Comparison of ENCODE assay signal across 9 cellular contexts in the genomic region with DNA sequence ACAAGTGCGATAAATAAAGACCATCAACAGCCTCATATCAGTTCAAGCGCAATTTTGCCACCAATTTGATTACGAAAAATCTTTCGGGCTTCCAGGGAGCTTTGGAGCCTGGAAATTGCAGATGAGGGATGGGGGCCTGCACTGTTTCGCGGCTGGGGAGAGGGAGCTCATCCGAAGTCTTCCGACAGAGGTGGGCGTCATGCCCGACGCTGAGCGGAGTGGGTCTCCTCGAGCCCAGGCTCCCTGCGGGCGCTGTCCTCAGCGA.
DNase-seq lines count a peak whose midpoint lies in the region; ATAC-seq, FAIRE-seq and TF ChIP-seq lines count a peak whose summit lies in the region.
"Had no signal": no experiment of that assay in that cellular context is flagged by ENCODE, and none has a peak within 500 bp of the region (broad histone marks: within the 10 kb centered on the region; RNA-seq: fewer than 3 reads in every experiment).

No MANE protein-coding gene starts in this region.

- H3K9me3 Mint-ChIP-seq in CD8-positive, alpha-beta memory T cell, result no peaks in the 10 kb centered on the region
- no peaks in the 10 kb centered on the region for H3K9me3 Mint-ChIP-seq in activated T-helper 1 cell treated with anti-CD3 and anti-CD28 coated beads, Interleukin-12 subunit alpha, Interleukin-12 subunit beta, Interleukin-2, Interleukin-4 antibody, amounts not matched to agents 30 ng/mL and 10 ng/mL and 1 ng/mL, durations not matched to agents 14 hours and 24 hours and 36 hours

- no peak overlapping the region for H3K4me3 ChIP-seq in CD8-positive, alpha-beta memory T cell (ENCODE audit: low read length)
- peak overlapping the region; percentile 83 for H3K4me3 ChIP-seq in OCI-LY3 (ENCODE audit: low read length)
- H3K4me3 ChIP-seq in fibroblast of lung (replicated peaks in 1 of 4; ENCODE audit: control extremely low read depth in 1 of 4, insufficient read depth in 1 of 4, low read depth in 3 of 4, low read length in 4 of 4), result no peak overlapping the region
- H3K4me3 ChIP-seq in pancreas, result peak overlapping the region in 3 of 4 donors; percentile 3 to 53 (median 30)

- DNase-seq in CD8-positive, alpha-beta memory T cell, result no peak
- DNase-seq in fibroblast of lung (ENCODE audit: low read depth in 2 of 2) (no peak), pancreas (no peak), GM12892 (ENCODE audit: insufficient read length) (no peak), GOT3 (lab: John Stamatoyannopoulos, UW) (no peak), substantia nigra (lab: John Stamatoyannopoulos, UW) (no peak)
- no peak for DNase-seq in activated T-helper 1 cell treated with anti-CD3 and anti-CD28 coated beads, Interleukin-12 subunit alpha, Interleukin-12 subunit beta, Interleukin-2, Interleukin-4 antibody, amounts not matched to agents 30 ng/mL and 10 ng/mL and 1 ng/mL, durations not matched to agents 14 hours and 24 hours and 36 hours (ENCODE audit: low spot score)

- peaks cover 16 to 48% (median 24%) of the 10 kb centered on the region in 3 donors for H3K4me1 Mint-ChIP-seq in CD8-positive, alpha-beta memory T cell
- peaks cover 24% of the 10 kb centered on the region for H3K4me1 Mint-ChIP-seq in activated T-helper 1 cell treated with anti-CD3 and anti-CD28 coated beads, Interleukin-12 subunit alpha, Interleukin-12 subunit beta, Interleukin-2, Interleukin-4 antibody, amounts not matched to agents 30 ng/mL and 10 ng/mL and 1 ng/mL, durations not matched to agents 14 hours and 24 hours and 36 hours (ENCODE audit: low read depth)

- H3K27me3 Mint-ChIP-seq in CD8-positive, alpha-beta memory T cell, result peaks cover 0 to 2% of the 10 kb centered on the region in 2 donors
- peaks cover 6% of the 10 kb centered on the region for H3K27me3 Mint-ChIP-seq in activated T-helper 1 cell treated with anti-CD3 and anti-CD28 coated beads, Interleukin-12 subunit alpha, Interleukin-12 subunit beta, Interleukin-2, Interleukin-4 antibody, amounts not matched to agents 30 ng/mL and 10 ng/mL and 1 ng/mL, durations not matched to agents 14 hours and 24 hours and 36 hours (ENCODE audit: insufficient read depth)

- no peaks in the 10 kb centered on the region for H3K27me3 ChIP-seq in CD8-positive, alpha-beta memory T cell (ENCODE audit: insufficient read depth, low read length, poor library complexity, severe bottlenecking)
- H3K27me3 ChIP-seq in OCI-LY3 (ENCODE audit: low read depth, low read length), result no peaks in the 10 kb centered on the region
- H3K27me3 ChIP-seq in fibroblast of lung (ENCODE audit: control insufficient read depth, insufficient read depth, low read length), result peaks cover 3% of the 10 kb centered on the region
- H3K27me3 ChIP-seq in pancreas, result no peaks in the 10 kb centered on the region

- intact Hi-C loops in pancreas (cut with DNase I), result no loop called here
- intact Hi-C loops in activated T-helper 1 cell treated with anti-CD3 and anti-CD28 coated beads, Interleukin-12 subunit alpha, Interleukin-12 subunit beta, Interleukin-2, Interleukin-4 antibody, amounts not matched to agents 30 ng/mL and 10 ng/mL and 1 ng/mL, durations not matched to agents 14 hours and 24 hours and 36 hours (cut with micrococcal nuclease), result loop anchor here (5.0 kb wide), 1 partner anchor 59 kb away; no protein-coding TSS in a partner anchor

- H3K4me2 ChIP-seq in OCI-LY3 (ENCODE audit: low read length) (peak overlapping the region; percentile 100), fibroblast of lung (ENCODE audit: extremely low read depth, insufficient read depth, low read length) (peak overlapping the region; percentile 35)

- H3K9ac ChIP-seq in OCI-LY3 (ENCODE audit: low read length) (no peak overlapping the region), fibroblast of lung (ENCODE audit: insufficient read depth, low read length) (no peak overlapping the region)

- TF ChIP-seq CTCF in OCI-LY3 (IDR thresholded peaks at IDR 0.05; ENCODE audit: low read depth, low read length) (no peak), fibroblast of lung (conservative IDR thresholded peaks at IDR 0.05 in 1 of 2, IDR thresholded peaks at IDR 0.05 in 1 of 2; ENCODE audit: low read depth in 1 of 2, low read length in 2 of 2) (no peak), pancreas (IDR thresholded peaks at IDR 0.05) (no peak)

- no peak for TF ChIP-seq POLR2A in GM12892 (IDR thresholded peaks at IDR 0.05; ENCODE audit: low read depth, low read length)

- peak overlapping the region in 6 of 7 donors; percentile 43 to 82 (median 66) for H3K4me3 Mint-ChIP-seq in CD8-positive, alpha-beta memory T cell
- no peak overlapping the region for H3K4me3 Mint-ChIP-seq in activated T-helper 1 cell treated with anti-CD3 and anti-CD28 coated beads, Interleukin-12 subunit alpha, Interleukin-12 subunit beta, Interleukin-2, Interleukin-4 antibody, amounts not matched to agents 30 ng/mL and 10 ng/mL and 1 ng/mL, durations not matched to agents 14 hours and 24 hours and 36 hours

- H2AFZ ChIP-seq in OCI-LY3 (ENCODE audit: low read depth, low read length) (no peak overlapping the region), fibroblast of lung (ENCODE audit: low read length) (no peak overlapping the region)

- H3K79me2 ChIP-seq in OCI-LY3 (ENCODE audit: low read length), result no peaks in the 10 kb centered on the region
- no peaks in the 10 kb centered on the region for H3K79me2 ChIP-seq in fibroblast of lung (ENCODE audit: control insufficient read depth, insufficient read depth, low read length)

- H3K9me3 ChIP-seq in CD8-positive, alpha-beta memory T cell (ENCODE audit: low read length), result no peaks in the 10 kb centered on the region
- no peaks in the 10 kb centered on the region for H3K9me3 ChIP-seq in OCI-LY3 (ENCODE audit: insufficient read depth, low read length)
- H3K9me3 ChIP-seq in fibroblast of lung (ENCODE audit: control insufficient read depth, insufficient read depth, low read depth, low read length), result no peaks in the 10 kb centered on the region
- no peaks in the 10 kb centered on the region for H3K9me3 ChIP-seq in pancreas

- peaks cover 22% of the 10 kb centered on the region for H3K4me1 ChIP-seq in CD8-positive, alpha-beta memory T cell (ENCODE audit: insufficient read depth, low read length)
- peaks cover 35% of the 10 kb centered on the region for H3K4me1 ChIP-seq in OCI-LY3 (ENCODE audit: low read length)
- peaks cover 15% of the 10 kb centered on the region for H3K4me1 ChIP-seq in fibroblast of lung (ENCODE audit: control insufficient read depth, extremely low read depth, insufficient read depth, low read length)
- H3K4me1 ChIP-seq in pancreas, result peaks cover 0 to 25% (median 24%) of the 10 kb centered on the region in 3 donors

- CTCF ChIA-PET in CD8-positive, alpha-beta memory T cell (lab: Charles Lee), result interaction anchor here (0.7 to 2.1 kb wide), 8 partner anchors 9 to 1856 kb away, joined by 3 to 5 read pairs (median 4); no protein-coding TSS in a partner anchor

- no peaks in the 10 kb centered on the region for H3K36me3 ChIP-seq in CD8-positive, alpha-beta memory T cell (ENCODE audit: insufficient read depth, low read length)
- H3K36me3 ChIP-seq in OCI-LY3 (replicated peaks; ENCODE audit: low read depth, low read length) (peaks cover 3% of the 10 kb centered on the region), fibroblast of lung (ENCODE audit: control insufficient read depth, insufficient read depth, low read length) (no peaks in the 10 kb centered on the region), pancreas (no peaks in the 10 kb centered on the region)

- no peak overlapping the region for H3K27ac ChIP-seq in CD8-positive, alpha-beta memory T cell (ENCODE audit: low read depth, low read length)
- peak overlapping the region; percentile 84 for H3K27ac ChIP-seq in OCI-LY3 (ENCODE audit: low read length)
- H3K27ac ChIP-seq in fibroblast of lung (ENCODE audit: insufficient read depth, low read length), result no peak overlapping the region
- peak overlapping the region in 2 of 4 donors; percentile 44 to 50 for H3K27ac ChIP-seq in pancreas
- no peak overlapping the region for H3K27ac ChIP-seq in substantia nigra (ENCODE audit: low read depth, low read length, poor library complexity, severe bottlenecking)

- FAIRE-seq in pancreas (lab: Jason Lieb, UNC) (no peak), GM12892 (lab: Jason Lieb, UNC) (no peak)
- FAIRE-seq: colon had no signal

- no peak for ATAC-seq in pancreas

- 16 to 19% methylated on average over 15 to 16 of the region's 16 CpGs for WGBS in pancreas, 2 donors

- H3K36me3 Mint-ChIP-seq in CD8-positive, alpha-beta memory T cell, result no peaks in the 10 kb centered on the region
- peaks cover 5% of the 10 kb centered on the region for H3K36me3 Mint-ChIP-seq in activated T-helper 1 cell treated with anti-CD3 and anti-CD28 coated beads, Interleukin-12 subunit alpha, Interleukin-12 subunit beta, Interleukin-2, Interleukin-4 antibody, amounts not matched to agents 30 ng/mL and 10 ng/mL and 1 ng/mL, durations not matched to agents 14 hours and 24 hours and 36 hours (ENCODE audit: low read depth)

- H3K27ac Mint-ChIP-seq in CD8-positive, alpha-beta memory T cell, result peak overlapping the region in 1 of 8 donors; percentile 55
- H3K27ac Mint-ChIP-seq in activated T-helper 1 cell treated with anti-CD3 and anti-CD28 coated beads, Interleukin-12 subunit alpha, Interleukin-12 subunit beta, Interleukin-2, Interleukin-4 antibody, amounts not matched to agents 30 ng/mL and 10 ng/mL and 1 ng/mL, durations not matched to agents 14 hours and 24 hours and 36 hours, result no peak overlapping the region

- POLR2A ChIA-PET in CD8-positive, alpha-beta memory T cell (lab: Charles Lee), result interaction anchor here (1.5 kb wide), 1 partner anchor 60 kb away, joined by 4 read pairs; no protein-coding TSS in a partner anchor

- no peaks in the 10 kb centered on the region for H4K20me1 ChIP-seq in OCI-LY3 (ENCODE audit: insufficient read depth, low read length)
- no peaks in the 10 kb centered on the region for H4K20me1 ChIP-seq in fibroblast of lung (ENCODE audit: control insufficient read depth, extremely low read depth, insufficient read depth, low read length)

Comparison
In these comparisons a context has a peak if more than half of its experiments do, and no peak if none do; other contexts are left out.
1. H3K4me3 ChIP-seq: peak in OCI-LY3 (single experiment) and pancreas (3 of 4); none in CD8-positive, alpha-beta memory T cell (single experiment) and fibroblast of lung (0 of 4).